In the genomic region with DNA sequence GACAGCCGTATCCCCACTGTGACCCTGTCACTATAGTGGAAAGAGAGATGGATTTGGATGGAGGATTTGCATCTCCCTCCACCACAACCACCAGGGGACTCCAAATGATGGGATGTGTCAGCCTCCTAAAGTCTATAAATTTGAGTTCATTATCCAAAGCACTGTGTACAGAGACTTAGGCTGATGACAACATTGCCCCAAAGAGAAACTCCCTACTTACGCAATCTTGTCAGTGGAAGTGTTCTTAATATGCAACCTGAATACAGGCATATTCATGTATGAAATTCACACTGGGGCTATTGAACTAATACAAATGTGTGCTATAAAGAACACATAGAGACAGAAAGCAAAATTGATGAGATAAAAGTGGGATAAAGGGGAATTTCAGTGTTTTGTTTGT, we compare ENCODE assay signal across 20 cellular contexts.
"Had no signal": no experiment of that assay in that cellular context is flagged by ENCODE, and none has a peak within 500 bp of the region (broad histone marks: within the 10 kb centered on the region; RNA-seq: fewer than 3 reads in every experiment).

No MANE protein-coding gene starts in this region.

- FAIRE-seq: urothelium cell line had no signal

- H3K27ac ChIP-seq: gastroesophageal sphincter, heart left ventricle, ovary, psoas muscle, tibial nerve had no signal

- DNase-seq: activated B cell treated with CpG ODN at 0.5 μM for 24 hours; activated CD4-positive, alpha-beta T cell treated with anti-CD3 and anti-CD28 coated beads for 4 hours; activated CD8-positive, alpha-beta T cell treated with anti-CD3 and anti-CD28 coated beads for 36 hours; activated naive CD4-positive, alpha-beta T cell; activated naive CD8-positive, alpha-beta T cell treated with anti-CD3 and anti-CD28 coated beads for 36 hours; activated T-cell treated with anti-CD3 and anti-CD28 coated beads, Interleukin-2, amount 50 U/mL, for 1 hour; amygdala; erythroblast; heart left ventricle; mesendoderm; naive thymus-derived CD8-positive, alpha-beta T cell; ovary; psoas muscle; right cardiac atrium; stimulated activated CD4-positive, alpha-beta T cell treated with anti-CD3 and anti-CD28 coated beads, Interleukin-2, amount 100 ng/mL, for 24 hours; T-helper 9 cell had no signal

- H3K9me3 ChIP-seq: gastroesophageal sphincter, heart left ventricle, ovary, psoas muscle had no signal

- H3K27me3 ChIP-seq: heart left ventricle, ovary, tibial nerve had no signal

- H3K36me3 ChIP-seq: gastroesophageal sphincter, heart left ventricle, ovary, tibial nerve had no signal

- ATAC-seq: activated CD8-positive, alpha-beta T cell treated with anti-CD3 and anti-CD28 coated beads for 36 hours; activated T-helper 17 cell treated with anti-CD3 and anti-CD28 coated beads, Interleukin-2, amount 50 U/mL, for 72 hours; gastroesophageal sphincter; heart left ventricle; naive thymus-derived CD8-positive, alpha-beta T cell; psoas muscle; right cardiac atrium had no signal

- H3K4me1 ChIP-seq: gastroesophageal sphincter, heart left ventricle, psoas muscle, tibial nerve had no signal

- H3K4me3 ChIP-seq: gastroesophageal sphincter, heart left ventricle, ovary, psoas muscle, tibial nerve had no signal
